8 cellular contexts compared by ENCODE assay signal in the genomic region with DNA sequence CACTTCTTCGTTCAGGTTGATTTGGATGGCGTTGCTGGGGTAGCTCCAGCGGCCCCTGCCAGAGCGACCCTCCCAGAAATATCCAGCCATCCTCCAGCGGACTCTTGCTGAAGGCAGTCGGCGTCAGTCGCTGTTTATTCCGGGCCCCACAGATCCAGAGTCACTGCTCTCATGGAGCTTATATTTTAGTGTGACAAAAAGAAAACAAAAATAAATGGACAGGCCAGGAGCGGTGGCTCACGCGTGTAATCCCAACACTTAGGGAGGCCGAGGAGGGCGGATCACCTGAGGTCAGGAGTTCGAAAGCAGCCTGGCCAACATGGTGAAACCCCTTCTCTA. TPM values are rescaled to one million over a fixed set of nuclear protein-coding genes. Genes with fewer than 3 reads are reported as not detected.
A peak's percentile ranks its signal among the peaks of the same experiment; 100 is the strongest.
DNase-seq lines count a peak whose midpoint lies in the region; ATAC-seq lines count a peak whose summit lies in the region.

No MANE protein-coding gene starts in this region.

- H3K27ac ChIP-seq in iPS-18a (ENCODE audit: low read length) = peak overlapping the region; percentile 79

- H3K9me3 Mint-ChIP-seq in activated naive CD4-positive, alpha-beta T cell treated with anti-CD3 and anti-CD28 coated beads, Interleukin-2, amount 50 U/mL, for 72 hours = no peaks in the 10 kb centered on the region
- H3K9me3 Mint-ChIP-seq in stimulated activated naive CD8-positive, alpha-beta T cell treated with anti-CD3 and anti-CD28 coated beads, Interleukin-15, amount 100 ng/mL, for 72 hours = no peaks in the 10 kb centered on the region

- H3K4me3 Mint-ChIP-seq in stimulated activated naive CD8-positive, alpha-beta T cell treated with anti-CD3 and anti-CD28 coated beads, Interleukin-15, amount 100 ng/mL, for 72 hours = peak overlapping the region; percentile 94 to 100

- no peaks in the 10 kb centered on the region for H3K4me1 ChIP-seq in iPS-18a (ENCODE audit: control insufficient read depth, low read depth, low read length)

- DNase-seq in activated naive CD4-positive, alpha-beta T cell treated with anti-CD3 and anti-CD28 coated beads, Interleukin-2, amount 50 U/mL, for 72 hours (ENCODE audit: low spot score in 2 of 2) = no peak
- no peak for DNase-seq in stimulated activated naive CD8-positive, alpha-beta T cell treated with anti-CD3 and anti-CD28 coated beads, Interleukin-15, amount 100 ng/mL, for 72 hours
- no peak for DNase-seq in NCI-H187 (lab: John Stamatoyannopoulos, UW)
- DNase-seq in anterior cingulate cortex (lab: John Stamatoyannopoulos, UW) = no peak
- no peak for DNase-seq in NK-92 (lab: John Stamatoyannopoulos, UW; ENCODE audit: unreplicated experiment)

- H3K27ac Mint-ChIP-seq in activated naive CD4-positive, alpha-beta T cell treated with anti-CD3 and anti-CD28 coated beads, Interleukin-2, amount 50 U/mL, for 72 hours = peak overlapping the region; percentile 95 to 96
- H3K27ac Mint-ChIP-seq in stimulated activated naive CD8-positive, alpha-beta T cell treated with anti-CD3 and anti-CD28 coated beads, Interleukin-15, amount 100 ng/mL, for 72 hours = peak overlapping the region; percentile 96

- ATAC-seq in HG03066 (IDR thresholded peaks at IDR 0.05; ENCODE audit: low read depth, unreplicated experiment) = peak; percentile 5
- ATAC-seq in activated naive CD4-positive, alpha-beta T cell treated with anti-CD3 and anti-CD28 coated beads, Interleukin-2, amount 50 U/mL, for 72 hours = no peak
- ATAC-seq in stimulated activated naive CD8-positive, alpha-beta T cell treated with anti-CD3 and anti-CD28 coated beads, Interleukin-15, amount 100 ng/mL, for 72 hours = peak; percentile 8
- ATAC-seq in GM21360 (IDR thresholded peaks at IDR 0.05; ENCODE audit: unreplicated experiment) = no peak

- H3K9ac ChIP-seq in iPS-18a (ENCODE audit: low read length) = peak overlapping the region; percentile 85

- H3K27me3 ChIP-seq in iPS-18a (ENCODE audit: control insufficient read depth, insufficient read depth, low read length) = no peaks in the 10 kb centered on the region

- peaks cover 8 to 20% of the 10 kb centered on the region in 2 donors for H3K36me3 Mint-ChIP-seq in activated naive CD4-positive, alpha-beta T cell treated with anti-CD3 and anti-CD28 coated beads, Interleukin-2, amount 50 U/mL, for 72 hours

- H3K4me3 ChIP-seq in iPS-18a (ENCODE audit: low read length) = peak overlapping the region; percentile 87

- H3K27me3 Mint-ChIP-seq in stimulated activated naive CD8-positive, alpha-beta T cell treated with anti-CD3 and anti-CD28 coated beads, Interleukin-15, amount 100 ng/mL, for 72 hours = peaks cover 3% of the 10 kb centered on the region

- peaks cover 10% of the 10 kb centered on the region for H3K4me1 Mint-ChIP-seq in stimulated activated naive CD8-positive, alpha-beta T cell treated with anti-CD3 and anti-CD28 coated beads, Interleukin-15, amount 100 ng/mL, for 72 hours

- H3K9me3 ChIP-seq in iPS-18a (ENCODE audit: control insufficient read depth, low read depth, low read length) = no peaks in the 10 kb centered on the region

- H3K36me3 ChIP-seq in iPS-18a (ENCODE audit: control insufficient read depth, low read depth, low read length) = peaks cover 14% of the 10 kb centered on the region

RNA-seq across cellular contexts. Expression of gene CFAP298, which starts 0.8 kb away (rescaled TPM):
- 10 to 100 TPM; 29.8 to 38.1 TPM for total RNA-seq in activated naive CD4-positive, alpha-beta T cell treated with anti-CD3 and anti-CD28 coated beads, Interleukin-2, amount 50 U/mL, for 72 hours

RNA-seq across cellular contexts. Expression of gene TCP10L, which starts 27.6 kb away (rescaled TPM):
- 1 to 10 TPM in 1 of 2 donors, under 1 TPM in 1; 0.91 to 1.5 TPM for total RNA-seq in activated naive CD4-positive, alpha-beta T cell treated with anti-CD3 and anti-CD28 coated beads, Interleukin-2, amount 50 U/mL, for 72 hours

Comparison
In these comparisons a context has a peak if more than half of its experiments do, and no peak if none do; other contexts are left out.
1. ATAC-seq: peak in HG03066 (single experiment) and stimulated activated naive CD8-positive, alpha-beta T cell treated with anti-CD3 and anti-CD28 coated beads, Interleukin-15, amount 100 ng/mL, for 72 hours (single experiment); none in activated naive CD4-positive, alpha-beta T cell treated with anti-CD3 and anti-CD28 coated beads, Interleukin-2, amount 50 U/mL, for 72 hours (0 of 2) and GM21360 (single experiment).